In the genomic region with DNA sequence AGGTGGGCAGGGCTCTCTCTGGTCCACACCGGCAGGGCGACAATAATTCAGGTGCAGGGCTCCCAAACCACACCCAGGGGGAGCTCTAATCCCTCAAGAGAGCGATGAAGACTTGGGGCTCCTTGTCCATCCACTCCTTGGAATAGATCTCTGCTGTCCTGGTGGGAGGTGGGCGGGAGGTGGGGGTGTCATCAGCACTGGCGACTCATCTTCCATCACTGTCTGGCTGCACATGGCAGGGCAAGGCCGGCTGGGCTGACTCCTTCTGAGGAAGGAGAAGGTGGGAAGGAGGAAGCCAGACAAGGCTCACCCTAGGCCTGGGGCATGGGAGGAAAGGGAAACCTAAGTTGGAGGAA, we compare ENCODE assay signal across 8 cellular contexts. TPM values are rescaled to one million over a fixed set of nuclear protein-coding genes. Genes with fewer than 3 reads are reported as not detected.
DNase-seq lines count a peak whose midpoint lies in the region; ATAC-seq and TF ChIP-seq lines count a peak whose summit lies in the region.

No MANE protein-coding gene starts in this region.

- no peaks in the 10 kb centered on the region for H3K4me1 Mint-ChIP-seq in activated CD8-positive, alpha-beta T cell treated with anti-CD3 and anti-CD28 coated beads, Interleukin-2, amount 10 ng/mL, durations not matched to agents 7 days and 5 days (ENCODE audit: low read depth)

- CTCF ChIA-PET in AG04449 (lab: Yijun Ruan, JAX) = interaction anchor here (0.7 to 9.0 kb wide), 23 partner anchors 11 to 201 kb away, joined by 3 to 195 read pairs (median 20); a partner anchor contains a TSS
- CTCF ChIA-PET in activated CD8-positive, alpha-beta T cell treated with anti-CD3 and anti-CD28 coated beads, Interleukin-2, amount 10 ng/mL, durations not matched to agents 7 days and 5 days (lab: Charles Lee) = interaction anchor here (0.7 to 2.5 kb wide), 9 partner anchors 14 to 125 kb away, joined by 3 to 6 read pairs (median 3); no protein-coding TSS in a partner anchor

- no peaks in the 10 kb centered on the region for H3K9me3 ChIP-seq in right atrium auricular region

- peaks cover 0 to 22% of the 10 kb centered on the region in 2 donors for H3K4me1 ChIP-seq in right atrium auricular region

- DNase-seq in AG04449 (ENCODE audit: low read depth, low spot score) (no peak), GM13977 (ENCODE audit: low spot score) (peak; percentile 79), NCI-H1694 (lab: John Stamatoyannopoulos, UW) (peak; percentile 20), right atrium auricular region (ENCODE audit: low spot score) (no peak)
- peak; percentile 47 for DNase-seq in activated CD8-positive, alpha-beta T cell treated with anti-CD3 and anti-CD28 coated beads, Interleukin-2, amount 10 ng/mL, durations not matched to agents 7 days and 5 days
- peak; percentile 4 to 28 for DNase-seq in stimulated activated CD4-positive, alpha-beta T cell treated with anti-CD3 and anti-CD28 coated beads, Interleukin-2, amount 100 ng/mL, for 48 hours

- H3K4me3 ChIP-seq in AG04449 (ENCODE audit: low read depth, low read length) (no peak overlapping the region), right atrium auricular region (no peak overlapping the region)

- no peak overlapping the region for H3K27ac ChIP-seq in right atrium auricular region

- H3K36me3 Mint-ChIP-seq in activated CD8-positive, alpha-beta T cell treated with anti-CD3 and anti-CD28 coated beads, Interleukin-2, amount 10 ng/mL, durations not matched to agents 7 days and 5 days (ENCODE audit: low read depth) = no peaks in the 10 kb centered on the region

- H3K27me3 Mint-ChIP-seq in activated CD8-positive, alpha-beta T cell treated with anti-CD3 and anti-CD28 coated beads, Interleukin-2, amount 10 ng/mL, durations not matched to agents 7 days and 5 days (ENCODE audit: low read depth) = peaks cover 14% of the 10 kb centered on the region

- TF ChIP-seq CTCF in AG04449 (IDR thresholded peaks at IDR 0.05; ENCODE audit: insufficient read depth, low read length, missing control alignments) (peak; percentile 78), GM13977 (IDR thresholded peaks at IDR 0.05; ENCODE audit: extremely low read depth, insufficient read depth, missing control alignments) (peak; percentile 75), right atrium auricular region (IDR thresholded peaks at IDR 0.05) (peak; percentile 59 to 70)

- in situ Hi-C loops in GM13977 (cut with MboI; ENCODE audit: low pct_unique_long_range_greater_than_20kb, low sequenced_read_pairs, unreplicated experiment) = no loop called here

- peak; percentile 61 for ATAC-seq in activated CD8-positive, alpha-beta T cell treated with anti-CD3 and anti-CD28 coated beads, Interleukin-2, amount 10 ng/mL, durations not matched to agents 7 days and 5 days
- ATAC-seq in GM19035 (IDR thresholded peaks at IDR 0.05; ENCODE audit: unreplicated experiment) = no peak
- no peak for ATAC-seq in HG03196 (IDR thresholded peaks at IDR 0.05; ENCODE audit: unreplicated experiment)

- H3K27ac Mint-ChIP-seq in activated CD8-positive, alpha-beta T cell treated with anti-CD3 and anti-CD28 coated beads, Interleukin-2, amount 10 ng/mL, durations not matched to agents 7 days and 5 days = no peak overlapping the region

- H3K9me3 Mint-ChIP-seq in activated CD8-positive, alpha-beta T cell treated with anti-CD3 and anti-CD28 coated beads, Interleukin-2, amount 10 ng/mL, durations not matched to agents 7 days and 5 days (ENCODE audit: insufficient read depth) = no peaks in the 10 kb centered on the region

- POLR2A ChIA-PET in AG04449 (lab: Yijun Ruan, JAX) = no interaction called here
- POLR2A ChIA-PET in activated CD8-positive, alpha-beta T cell treated with anti-CD3 and anti-CD28 coated beads, Interleukin-2, amount 10 ng/mL, durations not matched to agents 7 days and 5 days (lab: Charles Lee) = no interaction called here

- no peaks in the 10 kb centered on the region for H3K27me3 ChIP-seq in right atrium auricular region

- no peaks in the 10 kb centered on the region for H3K36me3 ChIP-seq in right atrium auricular region

- no peak overlapping the region for H3K4me3 Mint-ChIP-seq in activated CD8-positive, alpha-beta T cell treated with anti-CD3 and anti-CD28 coated beads, Interleukin-2, amount 10 ng/mL, durations not matched to agents 7 days and 5 days

RNA-seq across cellular contexts. Expression of a gene that starts 29.3 kb away (rescaled TPM):
- not detected for total RNA-seq in activated CD8-positive, alpha-beta T cell treated with anti-CD3 and anti-CD28 coated beads, Interleukin-2, amount 10 ng/mL, durations not matched to agents 7 days and 5 days
- over 10,000 TPM in 1 of 2 donors, 1,000 to 10,000 TPM in 1; 4,112 to 12,321 TPM for total RNA-seq in right atrium auricular region

RNA-seq across cellular contexts. Expression of a gene that starts 50.9 kb away (rescaled TPM):
- total RNA-seq in activated CD8-positive, alpha-beta T cell treated with anti-CD3 and anti-CD28 coated beads, Interleukin-2, amount 10 ng/mL, durations not matched to agents 7 days and 5 days = not detected
- 1 to 10 TPM; 1.4 to 8.8 TPM for total RNA-seq in right atrium auricular region

Comparison
In these comparisons a context has a peak if more than half of its experiments do, and no peak if none do; other contexts are left out.
1. DNase-seq: peak in GM13977 (single experiment), NCI-H1694 (single experiment), activated CD8-positive, alpha-beta T cell treated with anti-CD3 and anti-CD28 coated beads, Interleukin-2, amount 10 ng/mL, durations not matched to agents 7 days and 5 days (single experiment) and stimulated activated CD4-positive, alpha-beta T cell treated with anti-CD3 and anti-CD28 coated beads, Interleukin-2, amount 100 ng/mL, for 48 hours (2 of 2); none in AG04449 (single experiment) and right atrium auricular region (single experiment).
2. RNA of a gene that starts 29.3 kb away (total RNA-seq): 4,112 to 12,321 TPM in right atrium auricular region; not detected in activated CD8-positive, alpha-beta T cell treated with anti-CD3 and anti-CD28 coated beads, Interleukin-2, amount 10 ng/mL, durations not matched to agents 7 days and 5 days; every median in the first group is over 1,000 times any median in the second.
3. Peak in every context shown above with its lines, with median percentiles within 50 percentile points of each other: CTCF ChIP-seq.